Comparison of ENCODE assay signal across 21 cellular contexts in genomic region chr22:36136988-36137387, GRCh38. TPM values are rescaled to one million over a fixed set of nuclear protein-coding genes. Genes with fewer than 3 reads are reported as not detected.
DNase-seq lines count a peak whose midpoint lies in the region; ATAC-seq, FAIRE-seq and TF ChIP-seq lines count a peak whose summit lies in the region.
"Had no signal": no experiment of that assay in that cellular context is flagged by ENCODE, and none has a peak within 500 bp of the region (broad histone marks: within the 10 kb centered on the region; RNA-seq: fewer than 3 reads in every experiment).

No MANE protein-coding gene starts in this region.

- in situ Hi-C loops in HepG2 (cut with HindIII; ENCODE audit: extremely low pct_ligation_motif_present, low pct_unique_long_range_greater_than_20kb) = no loop called here

- TF ChIP-seq POLR2A in HepG2 (IDR thresholded peaks at IDR 0.05; ENCODE audit: insufficient read depth in 1 of 2, low read depth in 2 of 2, low read length in 2 of 2) (no peak), right lobe of liver (IDR thresholded peaks at IDR 0.05) (no peak)

- TF ChIP-seq CTCF in HepG2 (CRISPR knock-in tag; IDR thresholded peaks at IDR 0.05) = no peak
- TF ChIP-seq CTCF in right lobe of liver (IDR thresholded peaks at IDR 0.05) = no peak
- no peak for TF ChIP-seq CTCF in dorsolateral prefrontal cortex (IDR thresholded peaks at IDR 0.05 in 54 of 56, conservative IDR thresholded peaks at IDR 0.05 in 2 of 56; ENCODE audit: low read depth in 1 of 56, partially characterized antibody in 56 of 56)
- no peak for TF ChIP-seq CTCF in Calu3 (IDR thresholded peaks at IDR 0.05; ENCODE audit: unreplicated experiment)

- no peak overlapping the region for H3K27ac ChIP-seq in HepG2 (ENCODE audit: extremely low read length, insufficient read depth, low read length)
- H3K27ac ChIP-seq in right lobe of liver = no peak overlapping the region
- peak overlapping the region; percentile 53 for H3K27ac ChIP-seq in muscle layer of duodenum (ENCODE audit: low read length)
- no peak overlapping the region for H3K27ac ChIP-seq in dorsolateral prefrontal cortex
- H3K27ac ChIP-seq: C4-2B, tibial artery had no signal

- CTCF ChIA-PET in HepG2 (lab: Yijun Ruan, JAX; ENCODE audit: low intra/inter-chr PET ratio, low total read pairs) (no interaction called here), Calu3 (lab: Charles Lee) (interaction anchor here (1.1 kb wide), 1 partner anchor 13 kb away, joined by 3 read pairs; no protein-coding TSS in a partner anchor)

- intact Hi-C loops in HepG2 (cut with micrococcal nuclease; ENCODE audit: unreplicated experiment) = no loop called here
- intact Hi-C loops in right lobe of liver (cut with DNase I) = no loop called here
- intact Hi-C loops in dorsolateral prefrontal cortex (cut with DNase I) = no loop called here
- intact Hi-C loops in Calu3 (cut with micrococcal nuclease; ENCODE audit: unreplicated experiment) = no loop called here

- no peaks in the 10 kb centered on the region for H3K27me3 Mint-ChIP-seq in effector memory CD8-positive, alpha-beta T cell
- peaks cover 84% of the 10 kb centered on the region for H3K27me3 Mint-ChIP-seq in Calu3 (ENCODE audit: unreplicated experiment)

- H3K27me3 ChIP-seq in HepG2 (ENCODE audit: control insufficient read depth in 1 of 2, insufficient read depth in 2 of 2, low read length in 2 of 2) (peaks cover 2 to 11% of the 10 kb centered on the region in 2 experiments; a peak in 2 of 5 replicates), right lobe of liver (no peaks in the 10 kb centered on the region), muscle layer of duodenum (ENCODE audit: low read depth, low read length) (no peaks in the 10 kb centered on the region), dorsolateral prefrontal cortex (no peaks in the 10 kb centered on the region)
- H3K27me3 ChIP-seq: ascending aorta, tibial artery had no signal

- TF ChIP-seq EP300 in HepG2 (IDR thresholded peaks at IDR 0.05; ENCODE audit: low read depth in 2 of 2, low read length in 2 of 2) (no peak), HepG2 (CRISPR knock-in tag; IDR thresholded peaks at IDR 0.05; ENCODE audit: borderline replicate concordance) (no peak)

- POLR2A ChIA-PET in HepG2 (lab: Yijun Ruan, JAX) = interaction anchor here (0.6 kb wide), 1 partner anchor 2000 kb away, joined by 8 read pairs; no protein-coding TSS in a partner anchor

- peaks cover 0 to 26% of the 10 kb centered on the region in 2 donors for H3K4me1 Mint-ChIP-seq in effector memory CD8-positive, alpha-beta T cell (ENCODE audit: low read depth in 2 of 2)
- H3K4me1 Mint-ChIP-seq in Calu3 (ENCODE audit: low read depth, unreplicated experiment) = no peaks in the 10 kb centered on the region

- FAIRE-seq in HepG2 (lab: Jason Lieb, UNC) = no peak

- no peak overlapping the region for H3K4me2 ChIP-seq in HepG2 (ENCODE audit: low read depth, low read length)

- TF ChIP-seq RAD21 in HepG2 (CRISPR knock-in tag; IDR thresholded peaks at IDR 0.05) = no peak

- no peak overlapping the region for H3K4me3 ChIP-seq in HepG2 (replicated peaks in 1 of 3; ENCODE audit: insufficient read depth in 1 of 3, low read depth in 2 of 3, low read length in 3 of 3)
- no peak overlapping the region for H3K4me3 ChIP-seq in right lobe of liver
- H3K4me3 ChIP-seq in muscle layer of duodenum (ENCODE audit: low read depth in 1 of 2, low read length in 2 of 2) = no peak overlapping the region
- no peak overlapping the region for H3K4me3 ChIP-seq in dorsolateral prefrontal cortex
- H3K4me3 ChIP-seq: ascending aorta, lung, tibial artery had no signal

- no peaks in the 10 kb centered on the region for H3K9me3 Mint-ChIP-seq in effector memory CD8-positive, alpha-beta T cell
- H3K9me3 Mint-ChIP-seq in Calu3 (ENCODE audit: low read depth, unreplicated experiment) = no peaks in the 10 kb centered on the region
- H3K9me3 Mint-ChIP-seq: nephron had no signal

- H3K79me2 ChIP-seq in HepG2 (ENCODE audit: insufficient read depth, low read length) = no peaks in the 10 kb centered on the region

- peaks cover 28% of the 10 kb centered on the region for H3K36me3 Mint-ChIP-seq in effector memory CD8-positive, alpha-beta T cell (ENCODE audit: insufficient read depth)
- H3K36me3 Mint-ChIP-seq in Calu3 (ENCODE audit: insufficient read depth, unreplicated experiment) = no peaks in the 10 kb centered on the region

- H3K4me1 ChIP-seq in HepG2 (ENCODE audit: insufficient read depth, low read length) = peaks cover 20% of the 10 kb centered on the region
- H3K4me1 ChIP-seq in right lobe of liver = no peaks in the 10 kb centered on the region
- H3K4me1 ChIP-seq in muscle layer of duodenum (ENCODE audit: control insufficient read depth in 1 of 2, insufficient read depth in 2 of 2, low read length in 2 of 2) = no peaks in the 10 kb centered on the region
- H3K4me1 ChIP-seq: ascending aorta, tibial artery had no signal

- H2AFZ ChIP-seq in HepG2 (ENCODE audit: low read length) = no peak overlapping the region

- H3K36me3 ChIP-seq in HepG2 (replicated peaks in 1 of 2; ENCODE audit: control insufficient read depth in 1 of 2, insufficient read depth in 2 of 2, low read length in 2 of 2) (no peaks in the 10 kb centered on the region), right lobe of liver (peaks cover 0 to 11% (median 0%) of the 10 kb centered on the region in 4 donors), muscle layer of duodenum (ENCODE audit: control insufficient read depth in 1 of 2, insufficient read depth in 2 of 2, low read length in 2 of 2) (peaks cover 8 to 12% of the 10 kb centered on the region in 2 donors)

- no peak for DNase-seq in HepG2 (ENCODE audit: low spot score)
- DNase-seq in right lobe of liver = no peak
- no peak for DNase-seq in effector memory CD8-positive, alpha-beta T cell
- DNase-seq in dorsolateral prefrontal cortex = no peak
- no peak for DNase-seq in DMS153 treated with DMSO at 0.1 percent for 48 hours (lab: John Stamatoyannopoulos, UW; ENCODE audit: unreplicated experiment)
- no peak for DNase-seq in kidney glomerular epithelial cell (lab: John Stamatoyannopoulos, UW)
- no peak for DNase-seq in Calu3
- DNase-seq: cortex of kidney; DMS79; head of caudate nucleus; NCI-H1048; NCI-H2081; NCI-H446 treated with DMSO at 0.1 percent for 48 hours; stimulated activated CD4-positive, alpha-beta T cell treated with anti-CD3 and anti-CD28 coated beads, Interleukin-12 subunit alpha, Interleukin-12 subunit beta, amount 100 ng/mL, for 4 hours had no signal

- BruUV-seq in HepG2 (replicated peaks; lab: Mats Ljungman, UMichigan) (no TSS peak), Calu3 (replicated peaks; lab: Mats Ljungman, UMichigan) (no TSS peak)

- no peak overlapping the region for H3K9ac ChIP-seq in HepG2 (ENCODE audit: insufficient read depth, low read depth, low read length)

- H3K4me3 Mint-ChIP-seq in effector memory CD8-positive, alpha-beta T cell = no peak overlapping the region
- H3K4me3 Mint-ChIP-seq in Calu3 (ENCODE audit: low read depth, unreplicated experiment) = no peak overlapping the region
- H3K4me3 Mint-ChIP-seq: nephron had no signal

- H3K27ac Mint-ChIP-seq in effector memory CD8-positive, alpha-beta T cell = peak overlapping the region; percentile 57 to 71
- no peak overlapping the region for H3K27ac Mint-ChIP-seq in Calu3 (ENCODE audit: unreplicated experiment)
- H3K27ac Mint-ChIP-seq: nephron had no signal

- no peaks in the 10 kb centered on the region for H4K20me1 ChIP-seq in HepG2 (ENCODE audit: insufficient read depth, low read length)

- H3K9me3 ChIP-seq in HepG2 (ENCODE audit: low read length) (no peaks in the 10 kb centered on the region), right lobe of liver (no peaks in the 10 kb centered on the region), muscle layer of duodenum (ENCODE audit: control insufficient read depth in 1 of 2, low read length in 2 of 2) (no peaks in the 10 kb centered on the region)
- H3K9me3 ChIP-seq: ascending aorta, tibial artery had no signal

- WGBS in HepG2 (ENCODE audit: low lambda C conversion rate) = 29% methylated on average over 2 of the region's 2 CpGs
- WGBS in right lobe of liver (ENCODE audit: insufficient coverage, low coverage, low lambda C conversion rate, missing lambda C conversion rate) = 78% methylated on average over 2 of the region's 2 CpGs

- ATAC-seq in HepG2 = no peak
- ATAC-seq in right lobe of liver = no peak
- ATAC-seq in effector memory CD8-positive, alpha-beta T cell (replicated peaks) = no peak

TF ChIP-seq in HepG2, 621 proteins besides CTCF, POLR2A, EP300 and RAD21 (continues in another document):
- TF ChIP-seq NFKBIZ (CRISPR knock-in tag; IDR thresholded peaks at IDR 0.05) = no peak
- TF ChIP-seq SALL1 (CRISPR knock-in tag; IDR thresholded peaks at IDR 0.05) = no peak
- peak; percentile 95 for TF ChIP-seq ATF7 (IDR thresholded peaks at IDR 0.05)
- TF ChIP-seq ATF7 (CRISPR knock-in tag; IDR thresholded peaks at IDR 0.05) = no peak
- TF ChIP-seq THYN1 (CRISPR knock-in tag; IDR thresholded peaks at IDR 0.05; ENCODE audit: borderline replicate concordance, low read depth) = no peak
- TF ChIP-seq ZNF746 (CRISPR knock-in tag; IDR thresholded peaks at IDR 0.05) = no peak

RNA-seq across cellular contexts. Expression of gene APOL3, which starts 23.6 kb away (rescaled TPM):
- total RNA-seq in HepG2 (2016; rRNA removed; fragmentation: Illumina TruSeq; extraction: Trizol) (5.4 and 6.3 TPM in 2 replicates), right lobe of liver (10 to 100 TPM; 21.7 to 80.5 (median 30.2) TPM), dorsolateral prefrontal cortex (10 to 100 TPM in 78 of 120 experiments, 1 to 10 TPM in 42; 4.8 to 24.3 (median 11.7) TPM), Calu3 (2022) (7.7 and 16.9 TPM in 2 replicates)
- 0.71 and 1.1 TPM in 2 replicates for total RNA-seq in HepG2 (2016; cell fraction: cytosol; rRNA removed; fragmentation: Illumina TruSeq; extraction: Trizol; ENCODE audit: low read depth)
- total RNA-seq in HepG2 (2016; cell fraction: insoluble cytoplasmic fraction; rRNA removed; fragmentation: Illumina TruSeq; extraction: Trizol) = 5.4 and 5.5 TPM in 2 replicates
- total RNA-seq in HepG2 (2016; cell fraction: membrane; rRNA removed; fragmentation: Illumina TruSeq; extraction: Trizol) = 2.0 and 3.8 TPM in 2 replicates
- total RNA-seq in HepG2 (2016; cell fraction: nucleus; rRNA removed; fragmentation: Illumina TruSeq; extraction: Trizol) = 2.5 and 4.5 TPM in 2 replicates
- polyA plus RNA-seq in HepG2 (2011; rRNA removed) = 3.8 and 5.8 TPM in 2 replicates
- polyA plus RNA-seq in HepG2 (2011; cell fraction: cytosol; rRNA removed) = 4.1 and 4.6 TPM in 2 replicates
- 4.0 and 5.0 TPM in 2 replicates for polyA plus RNA-seq in HepG2 (2011; cell fraction: nucleus; rRNA removed)
- polyA plus RNA-seq in HepG2 (2012) = 4.2 and 4.9 TPM in 2 replicates
- 0.36 and 0.58 TPM in 2 replicates for polyA plus RNA-seq in HepG2 (2016; cell fraction: cytosol; fragmentation: Illumina TruSeq; extraction: Trizol; ENCODE audit: low read depth)
- polyA plus RNA-seq in HepG2 (2016; cell fraction: insoluble cytoplasmic fraction; fragmentation: Illumina TruSeq; extraction: Trizol; ENCODE audit: low read depth) = 3.5 TPM in 2 replicates
- 1.4 and 1.9 TPM in 2 replicates for polyA plus RNA-seq in HepG2 (2016; cell fraction: membrane; fragmentation: Illumina TruSeq; extraction: Trizol; ENCODE audit: low read depth)
- 3.5 and 4.8 TPM in 2 replicates for polyA plus RNA-seq in HepG2 (2016; cell fraction: nucleus; fragmentation: Illumina TruSeq; extraction: Trizol; ENCODE audit: insufficient read depth, low read depth)
- polyA minus RNA-seq in HepG2 (2011; rRNA and poly(A)+ RNA removed; ENCODE audit: low replicate concordance) = 1.1 and 6.2 TPM in 2 replicates
- polyA minus RNA-seq in HepG2 (2011; cell fraction: cytosol; rRNA and poly(A)+ RNA removed) = 2.2 and 2.3 TPM in 2 replicates
- 2.4 and 7.7 TPM in 2 replicates for polyA minus RNA-seq in HepG2 (2011; cell fraction: nucleus; rRNA and poly(A)+ RNA removed)
- total RNA-seq: A673 had no signal
